In the genomic region with DNA sequence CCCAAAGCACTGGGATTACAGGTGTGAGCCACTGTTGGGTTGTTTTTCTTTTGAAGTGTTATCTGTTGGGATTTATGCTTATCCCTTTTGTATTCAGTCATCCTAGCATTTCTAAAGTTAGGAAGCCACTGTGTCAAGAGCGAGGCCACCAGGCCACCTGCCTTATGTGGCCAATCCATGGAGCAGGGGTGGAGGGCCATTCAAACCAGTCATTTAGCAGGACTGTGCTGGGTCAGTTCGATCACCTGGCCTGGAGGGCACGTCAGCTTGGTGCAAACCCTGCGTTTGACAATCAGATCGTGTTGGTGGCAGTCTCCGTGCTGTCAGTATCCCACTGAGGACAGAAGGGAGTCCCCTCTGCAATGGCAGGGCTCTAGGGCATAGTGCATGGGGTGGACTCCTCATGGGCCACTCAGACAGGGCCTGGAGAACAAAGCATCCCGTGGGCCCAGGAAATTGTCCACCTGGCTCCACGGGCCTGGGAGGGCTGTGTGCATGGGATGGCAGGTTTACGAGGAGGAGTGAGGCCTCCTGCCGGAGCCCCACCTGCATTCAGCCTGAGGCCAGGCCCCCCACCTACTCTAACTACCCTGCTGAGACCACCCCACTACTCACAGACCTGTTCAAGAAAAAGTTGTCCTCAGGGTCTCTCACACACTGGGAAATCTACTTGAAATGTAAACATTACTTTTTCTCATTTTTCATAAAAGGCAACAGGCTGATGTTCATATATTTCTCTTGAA, we compare ENCODE assay signal across 19 cellular contexts.
DNase-seq lines count a peak whose midpoint lies in the region; ATAC-seq and TF ChIP-seq lines count a peak whose summit lies in the region.
"Had no signal": no experiment of that assay in that cellular context is flagged by ENCODE, and none has a peak within 500 bp of the region (broad histone marks: within the 10 kb centered on the region; RNA-seq: fewer than 3 reads in every experiment).

No MANE protein-coding gene starts in this region.

- peaks cover 15% of the 10 kb centered on the region; the same call in 2 of the 3 replicates for H3K36me3 Mint-ChIP-seq in GM23338 (ENCODE audit: low read depth)
- H3K36me3 Mint-ChIP-seq in stimulated activated memory B cell treated with anti-CD40 and anti-IgM and Interleukin-4, amounts not matched to agents 10 μg/mL and 1 μg/mL and 100 μg/mL, for 72 hours: peaks cover 49% of the 10 kb centered on the region

- H3K4me1 ChIP-seq in GM23338 (ENCODE audit: insufficient read depth) (peaks cover 24% of the 10 kb centered on the region), HEK293 (ENCODE audit: control insufficient read depth, insufficient read depth, low read length) (no peaks in the 10 kb centered on the region)
- H3K4me1 ChIP-seq: Caco-2 had no signal

- no peaks in the 10 kb centered on the region for H3K27me3 ChIP-seq in GM23338 (ENCODE audit: insufficient read depth)
- H3K27me3 ChIP-seq: MG63 had no signal

- no peak for DNase-seq in GM23338 (ENCODE audit: low spot score)
- no peak for DNase-seq in stimulated activated CD4-positive, alpha-beta T cell treated with anti-CD3 and anti-CD28 coated beads, Interleukin-1b, Interleukin-23, amount 100 ng/mL, for 48 hours
- no peak for DNase-seq in cortex of kidney (lab: John Stamatoyannopoulos, UW)
- DNase-seq: Caco-2, EL, GOT3, HFFc6, Karpas-422, MG63, NCI-H1092 treated with DMSO at 0.1 percent for 48 hours, NCI-H2081 treated with DMSO at 0.1 percent for 48 hours, NCI-H510A, NCI-H774, PC-3 had no signal

- no peaks in the 10 kb centered on the region; the same call in 1 of the 2 replicates for H3F3A ChIP-seq in GM23338 (replicated peaks; ENCODE audit: low read depth)

- H4K20me1 ChIP-seq in GM23338 (replicated peaks; ENCODE audit: insufficient read depth): no peaks in the 10 kb centered on the region

- peaks cover 38% of the 10 kb centered on the region for H3K4me1 Mint-ChIP-seq in GM23338
- H3K4me1 Mint-ChIP-seq in stimulated activated memory B cell treated with anti-CD40 and anti-IgM and Interleukin-4, amounts not matched to agents 10 μg/mL and 1 μg/mL and 100 μg/mL, for 72 hours: peaks cover 11% of the 10 kb centered on the region

- H3K79me2 ChIP-seq in GM23338 (replicated peaks; ENCODE audit: insufficient read depth): no peaks in the 10 kb centered on the region

- no peaks in the 10 kb centered on the region for H3K9me3 ChIP-seq in HEK293 (ENCODE audit: control insufficient read depth, insufficient read depth, low read depth, low read length)
- H3K9me3 ChIP-seq: Caco-2, MG63 had no signal

- no peak for ATAC-seq in GM23338
- peak; percentile 17 for ATAC-seq in esophagus mucosa
- peak; percentile 6 for ATAC-seq in stimulated activated memory B cell treated with anti-CD40 and anti-IgM and Interleukin-4, amounts not matched to agents 10 μg/mL and 1 μg/mL and 100 μg/mL, for 72 hours
- no peak for ATAC-seq in HG03045 (IDR thresholded peaks at IDR 0.05; ENCODE audit: unreplicated experiment)
- ATAC-seq: HepG2, PC-3 had no signal

- no peak overlapping the region for H3K4me3 Mint-ChIP-seq in GM23338
- no peak overlapping the region for H3K4me3 Mint-ChIP-seq in stimulated activated memory B cell treated with anti-CD40 and anti-IgM and Interleukin-4, amounts not matched to agents 10 μg/mL and 1 μg/mL and 100 μg/mL, for 72 hours
- H3K4me3 Mint-ChIP-seq: HFFc6 had no signal

- POLR2A ChIA-PET in HEK293 (lab: Yijun Ruan, JAX): no interaction called here

- peaks cover 5% of the 10 kb centered on the region for H3K27me3 Mint-ChIP-seq in GM23338 (ENCODE audit: insufficient read depth, low read depth, poor library complexity)
- no peaks in the 10 kb centered on the region for H3K27me3 Mint-ChIP-seq in stimulated activated memory B cell treated with anti-CD40 and anti-IgM and Interleukin-4, amounts not matched to agents 10 μg/mL and 1 μg/mL and 100 μg/mL, for 72 hours

- CTCF ChIA-PET in HEK293 (lab: Yijun Ruan, JAX): no interaction called here

- no peak overlapping the region for H2AFZ ChIP-seq in GM23338

- H3K4me3 ChIP-seq in GM23338: no peak overlapping the region
- no peak overlapping the region for H3K4me3 ChIP-seq in HEK293 (ENCODE audit: low read depth, low read length)
- H3K4me3 ChIP-seq: MG63 had no signal

- H3K4me2 ChIP-seq in GM23338: no peak overlapping the region

- H3K36me3 ChIP-seq in GM23338 (ENCODE audit: insufficient read depth) (no peaks in the 10 kb centered on the region), HEK293 (ENCODE audit: control insufficient read depth in 2 of 2, insufficient read depth in 1 of 2, low read length in 2 of 2) (peaks cover 0 to 15% of the 10 kb centered on the region in 2 experiments; a peak in 1 of 3 replicates)
- H3K36me3 ChIP-seq: MG63 had no signal

- H3K27ac ChIP-seq in GM23338 (ENCODE audit: low read depth): peak overlapping the region; percentile 48; the same call in 1 of the 2 replicates
- no peak overlapping the region for H3K27ac ChIP-seq in HEK293 (ENCODE audit: extremely low read depth, low read depth, low read length)

- no peak overlapping the region for H3K27ac Mint-ChIP-seq in GM23338
- no peak overlapping the region for H3K27ac Mint-ChIP-seq in stimulated activated memory B cell treated with anti-CD40 and anti-IgM and Interleukin-4, amounts not matched to agents 10 μg/mL and 1 μg/mL and 100 μg/mL, for 72 hours
- H3K27ac Mint-ChIP-seq: HFFc6 had no signal

- TF ChIP-seq CTCF in GM23338 (conservative IDR thresholded peaks at IDR 0.05; ENCODE audit: low read depth in 2 of 2) (no peak), HEK293 (tag by site-specific recombination; IDR thresholded peaks at IDR 0.05) (no peak)

- 0 out of 2 replicates have a peak, but pooled peaks cover 5% of the 10 kb centered on the region for H3K9me2 ChIP-seq in GM23338 (ENCODE audit: insufficient read depth)

- H3K9me3 Mint-ChIP-seq in GM23338: no peaks in the 10 kb centered on the region; the same call in 2 of the 3 replicates
- no peaks in the 10 kb centered on the region for H3K9me3 Mint-ChIP-seq in stimulated activated memory B cell treated with anti-CD40 and anti-IgM and Interleukin-4, amounts not matched to agents 10 μg/mL and 1 μg/mL and 100 μg/mL, for 72 hours
- H3K9me3 Mint-ChIP-seq: HFFc6 had no signal

TF ChIP-seq in GM23338, 12 proteins besides CTCF, POLR2A, EP300 and RAD21 (continues in another document):
- TF ChIP-seq JUNB (IDR thresholded peaks at IDR 0.05; ENCODE audit: unreplicated experiment) (no peak), NANOG (IDR thresholded peaks at IDR 0.05; ENCODE audit: borderline replicate concordance) (no peak), ZNF331 (CRISPR knock-in tag; IDR thresholded peaks at IDR 0.05; ENCODE audit: low read depth) (no peak)
- TF ChIP-seq, protein P1, sequence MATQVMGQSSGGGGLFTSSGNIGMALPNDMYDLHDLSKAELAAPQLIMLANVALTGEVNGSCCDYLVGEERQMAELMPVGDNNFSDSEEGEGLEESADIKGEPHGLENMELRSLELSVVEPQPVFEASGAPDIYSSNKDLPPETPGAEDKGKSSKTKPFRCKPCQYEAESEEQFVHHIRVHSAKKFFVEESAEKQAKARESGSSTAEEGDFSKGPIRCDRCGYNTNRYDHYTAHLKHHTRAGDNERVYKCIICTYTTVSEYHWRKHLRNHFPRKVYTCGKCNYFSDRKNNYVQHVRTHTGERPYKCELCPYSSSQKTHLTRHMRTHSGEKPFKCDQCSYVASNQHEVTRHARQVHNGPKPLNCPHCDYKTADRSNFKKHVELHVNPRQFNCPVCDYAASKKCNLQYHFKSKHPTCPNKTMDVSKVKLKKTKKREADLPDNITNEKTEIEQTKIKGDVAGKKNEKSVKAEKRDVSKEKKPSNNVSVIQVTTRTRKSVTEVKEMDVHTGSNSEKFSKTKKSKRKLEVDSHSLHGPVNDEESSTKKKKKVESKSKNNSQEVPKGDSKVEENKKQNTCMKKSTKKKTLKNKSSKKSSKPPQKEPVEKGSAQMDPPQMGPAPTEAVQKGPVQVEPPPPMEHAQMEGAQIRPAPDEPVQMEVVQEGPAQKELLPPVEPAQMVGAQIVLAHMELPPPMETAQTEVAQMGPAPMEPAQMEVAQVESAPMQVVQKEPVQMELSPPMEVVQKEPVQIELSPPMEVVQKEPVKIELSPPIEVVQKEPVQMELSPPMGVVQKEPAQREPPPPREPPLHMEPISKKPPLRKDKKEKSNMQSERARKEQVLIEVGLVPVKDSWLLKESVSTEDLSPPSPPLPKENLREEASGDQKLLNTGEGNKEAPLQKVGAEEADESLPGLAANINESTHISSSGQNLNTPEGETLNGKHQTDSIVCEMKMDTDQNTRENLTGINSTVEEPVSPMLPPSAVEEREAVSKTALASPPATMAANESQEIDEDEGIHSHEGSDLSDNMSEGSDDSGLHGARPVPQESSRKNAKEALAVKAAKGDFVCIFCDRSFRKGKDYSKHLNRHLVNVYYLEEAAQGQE (IDR thresholded peaks at IDR 0.05; ENCODE audit: unreplicated experiment): no peak

TF ChIP-seq in HEK293, 187 proteins besides CTCF, POLR2A, EP300 and RAD21:
- TF ChIP-seq ZNF785 (tag by site-specific recombination; IDR thresholded peaks at IDR 0.05): no peak
- TF ChIP-seq ZNF768 (tag by site-specific recombination; IDR thresholded peaks at IDR 0.05): no peak
- TF ChIP-seq SCRT2 (tag by site-specific recombination; IDR thresholded peaks at IDR 0.05): 0 out of 2 replicates have a peak, but pooled peaks have one; percentile 12
- TF ChIP-seq ZIC2 (tag by site-specific recombination; IDR thresholded peaks at IDR 0.05): peak; percentile 53
- TF ChIP-seq ZEB2 (tag by site-specific recombination; IDR thresholded peaks at IDR 0.05): no peak
- TF ChIP-seq GLIS1 (tag by site-specific recombination; IDR thresholded peaks at IDR 0.05): peak; percentile 62; the same call in 1 of the 2 replicates
- TF ChIP-seq ZNF624 (tag by site-specific recombination; IDR thresholded peaks at IDR 0.05): no peak
- no peak for TF ChIP-seq GLI2 (tag by site-specific recombination; IDR thresholded peaks at IDR 0.05; ENCODE audit: borderline replicate concordance, low read depth)
- TF ChIP-seq, protein P2, sequence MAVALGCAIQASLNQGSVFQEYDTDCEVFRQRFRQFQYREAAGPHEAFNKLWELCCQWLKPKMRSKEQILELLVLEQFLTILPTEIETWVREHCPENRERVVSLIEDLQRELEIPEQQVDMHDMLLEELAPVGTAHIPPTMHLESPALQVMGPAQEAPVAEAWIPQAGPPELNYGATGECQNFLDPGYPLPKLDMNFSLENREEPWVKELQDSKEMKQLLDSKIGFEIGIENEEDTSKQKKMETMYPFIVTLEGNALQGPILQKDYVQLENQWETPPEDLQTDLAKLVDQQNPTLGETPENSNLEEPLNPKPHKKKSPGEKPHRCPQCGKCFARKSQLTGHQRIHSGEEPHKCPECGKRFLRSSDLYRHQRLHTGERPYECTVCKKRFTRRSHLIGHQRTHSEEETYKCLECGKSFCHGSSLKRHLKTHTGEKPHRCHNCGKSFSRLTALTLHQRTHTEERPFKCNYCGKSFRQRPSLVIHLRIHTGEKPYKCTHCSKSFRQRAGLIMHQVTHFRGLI (tag by site-specific recombination; IDR thresholded peaks at IDR 0.05): no peak

Comparison
In these comparisons a context has a peak if more than half of its experiments do, and no peak if none do; other contexts are left out.
1. ATAC-seq: peak in esophagus mucosa (single experiment) and stimulated activated memory B cell treated with anti-CD40 and anti-IgM and Interleukin-4, amounts not matched to agents 10 μg/mL and 1 μg/mL and 100 μg/mL, for 72 hours (single experiment); none in GM23338 (single experiment) and HG03045 (single experiment).